In genomic region chr3:127831723-127832172, GRCh38 we compare ENCODE assay signal across 8 cellular contexts. TPM values are rescaled to one million over a fixed set of nuclear protein-coding genes. Genes with fewer than 3 reads are reported as not detected.
DNase-seq lines count a peak whose midpoint lies in the region; ATAC-seq and TF ChIP-seq lines count a peak whose summit lies in the region.
"Had no signal": no experiment of that assay in that cellular context is flagged by ENCODE, and none has a peak within 500 bp of the region (broad histone marks: within the 10 kb centered on the region; RNA-seq: fewer than 3 reads in every experiment).

No MANE protein-coding gene starts in this region.

- H3K9me3 Mint-ChIP-seq in activated CD8-positive, alpha-beta T cell treated with anti-CD3 and anti-CD28 coated beads for 36 hours = peaks cover 25% of the 10 kb centered on the region

- H3K9me3 ChIP-seq in right cardiac atrium (ENCODE audit: control insufficient read depth, low read length) (peaks cover 2% of the 10 kb centered on the region), thoracic aorta (peaks cover 14% of the 10 kb centered on the region)

- no peaks in the 10 kb centered on the region for H3K36me3 ChIP-seq in thoracic aorta

- no peak overlapping the region for H3K27ac Mint-ChIP-seq in activated CD8-positive, alpha-beta T cell treated with anti-CD3 and anti-CD28 coated beads for 36 hours

- H3K4me1 ChIP-seq in right cardiac atrium (ENCODE audit: control insufficient read depth, insufficient read depth, low read length) (no peaks in the 10 kb centered on the region), thoracic aorta (ENCODE audit: control insufficient read depth in 1 of 2, low read depth in 2 of 2) (no peaks in the 10 kb centered on the region)

- intact Hi-C loops in activated CD8-positive, alpha-beta T cell treated with anti-CD3 and anti-CD28 coated beads for 36 hours (cut with micrococcal nuclease) = loop anchor here (10.0 kb wide), 1 partner anchor 137 kb away; no protein-coding TSS in a partner anchor
- intact Hi-C loops in right cardiac atrium (cut with DNase I) = loop anchor here in 3 of 4 donors (5.0 kb wide), 2 partner anchors 179 to 189 kb away; no protein-coding TSS in a partner anchor

- ATAC-seq in activated CD8-positive, alpha-beta T cell treated with anti-CD3 and anti-CD28 coated beads for 36 hours = peak; percentile 65
- ATAC-seq in right cardiac atrium (peak; percentile 44 to 55), thoracic aorta (ENCODE audit: insufficient number of reproducible peaks, low FRiP score, low read depth) (no peak), GM21447 (IDR thresholded peaks at IDR 0.05; ENCODE audit: unreplicated experiment) (no peak)

- peaks cover 4% of the 10 kb centered on the region for H3K4me1 Mint-ChIP-seq in activated CD8-positive, alpha-beta T cell treated with anti-CD3 and anti-CD28 coated beads for 36 hours (ENCODE audit: low read depth)

- H3K27me3 Mint-ChIP-seq in activated CD8-positive, alpha-beta T cell treated with anti-CD3 and anti-CD28 coated beads for 36 hours = peaks cover 9% of the 10 kb centered on the region

- CTCF ChIA-PET in activated CD8-positive, alpha-beta T cell treated with anti-CD3 and anti-CD28 coated beads for 36 hours (lab: Charles Lee) = interaction anchor here (0.6 to 2.0 kb wide), 10 partner anchors 9 to 257 kb away, joined by 3 to 10 read pairs (median 3); partner anchors contain the start of gene MGLL

- H3K27ac ChIP-seq in right cardiac atrium (ENCODE audit: low read length) (no peak overlapping the region), thoracic aorta (no peak overlapping the region)
- H3K27ac ChIP-seq: SK-N-MC had no signal

- 58% methylated on average over 4 of the region's 4 CpGs for WGBS in right cardiac atrium

- H3K4me3 Mint-ChIP-seq in activated CD8-positive, alpha-beta T cell treated with anti-CD3 and anti-CD28 coated beads for 36 hours = no peak overlapping the region

- no peaks in the 10 kb centered on the region for H3K27me3 ChIP-seq in right cardiac atrium (ENCODE audit: control insufficient read depth, insufficient read depth)
- H3K27me3 ChIP-seq in thoracic aorta (replicated peaks; ENCODE audit: insufficient read depth) = no peaks in the 10 kb centered on the region

- peak; percentile 65 for TF ChIP-seq CTCF in activated CD8-positive, alpha-beta T cell treated with anti-CD3 and anti-CD28 coated beads for 36 hours (IDR thresholded peaks at IDR 0.05)
- TF ChIP-seq CTCF in thoracic aorta (IDR thresholded peaks at IDR 0.05) = peak; percentile 40

- H3K36me3 Mint-ChIP-seq in activated CD8-positive, alpha-beta T cell treated with anti-CD3 and anti-CD28 coated beads for 36 hours (ENCODE audit: low read depth) = peaks cover 3% of the 10 kb centered on the region

- DNase-seq in EH (ENCODE audit: low read depth) (peak; percentile 59), HuH-7.5 (ENCODE audit: low spot score) (peak; percentile 72), right cardiac atrium (peak; percentile 45 to 70 (median 68)), thoracic aorta (ENCODE audit: low spot score) (no peak), C1 segment of cervical spinal cord (lab: John Stamatoyannopoulos, UW) (no peak)
- DNase-seq in activated CD8-positive, alpha-beta T cell treated with anti-CD3 and anti-CD28 coated beads for 36 hours = peak; percentile 54

- no peak overlapping the region for H3K4me3 ChIP-seq in right cardiac atrium (ENCODE audit: low read length)
- no peak overlapping the region for H3K4me3 ChIP-seq in thoracic aorta
- H3K4me3 ChIP-seq: SK-N-MC had no signal

- POLR2A ChIA-PET in activated CD8-positive, alpha-beta T cell treated with anti-CD3 and anti-CD28 coated beads for 36 hours (lab: Charles Lee) = interaction anchor here (0.5 kb wide), 1 partner anchor 148 kb away, joined by 3 read pairs; no protein-coding TSS in a partner anchor

RNA-seq across cellular contexts. Expression of gene MGLL, which starts 9.4 kb away (rescaled TPM):
- 1 to 10 TPM; 1.1 to 3.1 TPM for total RNA-seq in activated CD8-positive, alpha-beta T cell treated with anti-CD3 and anti-CD28 coated beads for 36 hours
- 10 to 100 TPM; 52.2 to 80.4 (median 65.3) TPM for total RNA-seq in right cardiac atrium
- 64.9 TPM for polyA plus RNA-seq in right cardiac atrium
- total RNA-seq in thoracic aorta = 10 to 100 TPM; 57.6 to 71.8 TPM

Comparison
In these comparisons a context has a peak if more than half of its experiments do, and no peak if none do; other contexts are left out.
1. DNase-seq: peak in EH (single experiment), HuH-7.5 (single experiment), activated CD8-positive, alpha-beta T cell treated with anti-CD3 and anti-CD28 coated beads for 36 hours (single experiment) and right cardiac atrium (3 of 3); none in thoracic aorta (single experiment) and C1 segment of cervical spinal cord (0 of 14).
2. ATAC-seq: peak in activated CD8-positive, alpha-beta T cell treated with anti-CD3 and anti-CD28 coated beads for 36 hours (single experiment) and right cardiac atrium (2 of 2); none in thoracic aorta (single experiment) and GM21447 (single experiment).
3. RNA of gene MGLL, which starts 9.4 kb away (total RNA-seq): 52.2 to 80.4 TPM in right cardiac atrium and 57.6 to 71.8 TPM in thoracic aorta; 1.1 to 3.1 TPM in activated CD8-positive, alpha-beta T cell treated with anti-CD3 and anti-CD28 coated beads for 36 hours; every median in the first group is over 10 times any median in the second.